In genomic region chr11:119139276-119139675, GRCh38 we compare ENCODE assay signal across 2 cellular contexts. TPM values are rescaled to one million over a fixed set of nuclear protein-coding genes. Genes with fewer than 3 reads are reported as not detected.
"Had no signal": no experiment of that assay in that cellular context is flagged by ENCODE, and none has a peak within 500 bp of the region (broad histone marks: within the 10 kb centered on the region; RNA-seq: fewer than 3 reads in every experiment).

No MANE protein-coding gene starts in this region.

RNA-seq across cellular contexts. Expression of gene ABCG4, which starts 9.6 kb away (rescaled TPM):
- total RNA-seq: OCI-LY7, Peyer's patch had no signal
